Comparison of ENCODE assay signal across 16 cellular contexts in genomic region chr1:66367369-66367768, GRCh38.
DNase-seq lines count a peak whose midpoint lies in the region; ATAC-seq and TF ChIP-seq lines count a peak whose summit lies in the region.
"Had no signal": no experiment of that assay in that cellular context is flagged by ENCODE, and none has a peak within 500 bp of the region (broad histone marks: within the 10 kb centered on the region; RNA-seq: fewer than 3 reads in every experiment).

No MANE protein-coding gene starts in this region.

- peaks cover 98% of the 10 kb centered on the region for H3K36me3 Mint-ChIP-seq in CD4-positive, alpha-beta T cell (ENCODE audit: low read depth)
- H3K36me3 Mint-ChIP-seq in T-cell: peaks cover 84% of the 10 kb centered on the region
- H3K36me3 Mint-ChIP-seq in dendritic cell treated with granulocyte-macrophage colony-stimulating factor and Interleukin-4, amounts not matched to agents 40 ng/mL and 50 ng/mL, for 4 days (ENCODE audit: low read depth): peaks cover 17% of the 10 kb centered on the region

- TF ChIP-seq CTCF in CD4-positive, alpha-beta T cell (IDR thresholded peaks at IDR 0.05): no peak

- no peaks in the 10 kb centered on the region for H3K9me3 ChIP-seq in CD4-positive, alpha-beta T cell (ENCODE audit: control insufficient read depth, low read length)
- H3K9me3 ChIP-seq: upper lobe of left lung had no signal

- peaks cover 78% of the 10 kb centered on the region for H3K4me1 Mint-ChIP-seq in CD4-positive, alpha-beta T cell (ENCODE audit: low read depth)
- H3K4me1 Mint-ChIP-seq in T-cell: peaks cover 66 to 79% (median 67%) of the 10 kb centered on the region in 3 donors
- H3K4me1 Mint-ChIP-seq in dendritic cell treated with granulocyte-macrophage colony-stimulating factor and Interleukin-4, amounts not matched to agents 40 ng/mL and 50 ng/mL, for 4 days (ENCODE audit: low read depth): peaks cover 29% of the 10 kb centered on the region

- intact Hi-C loops in CD4-positive, alpha-beta T cell (cut with DNase I, micrococcal nuclease): no loop called here
- intact Hi-C loops in dendritic cell treated with granulocyte-macrophage colony-stimulating factor and Interleukin-4, amounts not matched to agents 40 ng/mL and 50 ng/mL, for 4 days (cut with micrococcal nuclease): no loop called here

- H3K27ac ChIP-seq in CD4-positive, alpha-beta T cell (ENCODE audit: low read depth, low read length): no peak overlapping the region
- H3K27ac ChIP-seq in substantia nigra (ENCODE audit: low read depth, low read length, poor library complexity, severe bottlenecking): no peak overlapping the region

- no peaks in the 10 kb centered on the region for H3K27me3 Mint-ChIP-seq in CD4-positive, alpha-beta T cell
- H3K27me3 Mint-ChIP-seq in T-cell: no peaks in the 10 kb centered on the region
- H3K27me3 Mint-ChIP-seq in dendritic cell treated with granulocyte-macrophage colony-stimulating factor and Interleukin-4, amounts not matched to agents 40 ng/mL and 50 ng/mL, for 4 days: no peaks in the 10 kb centered on the region

- no peaks in the 10 kb centered on the region for H3K9me3 Mint-ChIP-seq in CD4-positive, alpha-beta T cell
- no peaks in the 10 kb centered on the region for H3K9me3 Mint-ChIP-seq in T-cell
- H3K9me3 Mint-ChIP-seq in dendritic cell treated with granulocyte-macrophage colony-stimulating factor and Interleukin-4, amounts not matched to agents 40 ng/mL and 50 ng/mL, for 4 days: no peaks in the 10 kb centered on the region
- H3K9me3 Mint-ChIP-seq: neural crest cell had no signal

- H3K27me3 ChIP-seq in CD4-positive, alpha-beta T cell (ENCODE audit: control insufficient read depth, insufficient read depth, low read length): no peaks in the 10 kb centered on the region
- H3K27me3 ChIP-seq: upper lobe of left lung had no signal

- peak overlapping the region; percentile 78 for H3K27ac Mint-ChIP-seq in CD4-positive, alpha-beta T cell
- peak overlapping the region; percentile 56 to 81 for H3K27ac Mint-ChIP-seq in T-cell
- peak overlapping the region; percentile 43 for H3K27ac Mint-ChIP-seq in dendritic cell treated with granulocyte-macrophage colony-stimulating factor and Interleukin-4, amounts not matched to agents 40 ng/mL and 50 ng/mL, for 4 days

- CTCF ChIA-PET in CD4-positive, alpha-beta T cell (lab: Charles Lee): interaction anchor here (0.9 to 2.2 kb wide), 4 partner anchors 16 to 85 kb away, joined by 3 to 7 read pairs (median 6); no protein-coding TSS in a partner anchor
- CTCF ChIA-PET in T-cell (lab: Charles Lee): interaction anchor here (0.9 to 2.0 kb wide), 4 partner anchors 11 to 93 kb away, joined by 3 to 6 read pairs (median 4); no protein-coding TSS in a partner anchor

- ATAC-seq in CD4-positive, alpha-beta T cell (ENCODE audit: poor library complexity): no peak
- ATAC-seq in T-cell (replicated peaks in 1 of 4) (peak in 1 of 4 experiments; percentile 21), HG03108 (IDR thresholded peaks at IDR 0.05; ENCODE audit: unreplicated experiment) (no peak)

- POLR2A ChIA-PET in CD4-positive, alpha-beta T cell (lab: Charles Lee): interaction anchor here (0.9 to 1.7 kb wide), 8 partner anchors 9 to 92 kb away, joined by 3 to 4 read pairs (median 3); no protein-coding TSS in a partner anchor
- POLR2A ChIA-PET in T-cell (lab: Charles Lee): interaction anchor here (0.5 to 2.0 kb wide), 3 partner anchors 17 to 80 kb away, joined by 3 to 7 read pairs (median 5); no protein-coding TSS in a partner anchor

- DNase-seq in NOMO-1 treated with DMSO at 0.1 percent for 48 hours (lab: John Stamatoyannopoulos, UW; ENCODE audit: unreplicated experiment) (peak; percentile 12), NOMO-1 treated with dmso at 0.1 percent for 144 hours (lab: John Stamatoyannopoulos, UW; ENCODE audit: unreplicated experiment) (no peak), T-cell (no peak), substantia nigra (lab: John Stamatoyannopoulos, UW) (no peak), hypothalamus (lab: John Stamatoyannopoulos, UW) (no peak)
- no peak for DNase-seq in CD4-positive, alpha-beta T cell
- DNase-seq: 8988T; amniotic stem cell; GOT3; KBM-7; mesenchymal stem cell; stimulated activated CD4-positive, alpha-beta T cell treated with anti-CD3 and anti-CD28 coated beads, Interleukin-12 subunit alpha, Interleukin-12 subunit beta, amount 100 ng/mL, for 4 hours; upper lobe of left lung had no signal

- H3K4me3 Mint-ChIP-seq in CD4-positive, alpha-beta T cell: no peak overlapping the region
- H3K4me3 Mint-ChIP-seq in T-cell: no peak overlapping the region
- H3K4me3 Mint-ChIP-seq in dendritic cell treated with granulocyte-macrophage colony-stimulating factor and Interleukin-4, amounts not matched to agents 40 ng/mL and 50 ng/mL, for 4 days: no peak overlapping the region
- H3K4me3 Mint-ChIP-seq: neural crest cell had no signal
